ENCODE assay signal across 1 cellular context in the genomic region with DNA sequence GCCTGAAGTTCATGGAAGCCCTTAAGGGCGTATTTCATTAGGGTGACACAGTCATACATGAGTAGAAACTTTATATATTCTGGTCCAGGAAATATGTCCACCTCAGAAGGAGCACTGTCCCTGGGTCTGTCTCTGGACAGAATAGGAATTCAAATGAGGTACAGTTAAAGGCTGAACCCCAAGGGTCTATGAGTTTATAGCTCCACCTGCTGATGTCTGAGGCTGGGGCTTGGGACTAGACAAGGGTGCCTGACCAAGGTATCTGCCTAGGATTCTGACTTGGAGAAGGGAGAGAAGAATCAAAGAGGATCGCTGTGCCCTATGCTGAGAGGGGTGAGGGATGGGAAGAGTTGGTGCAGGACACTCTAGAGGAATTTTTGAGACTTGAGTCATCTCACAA.
TF ChIP-seq lines count a peak whose summit lies in the region.

No MANE protein-coding gene starts in this region.

TF ChIP-seq in K562, 482 proteins besides CTCF, POLR2A, EP300 and RAD21:
- no peak for TF ChIP-seq SREBF1 (IDR thresholded peaks at IDR 0.05; ENCODE audit: borderline replicate concordance, low read depth, low read length)
- no peak for TF ChIP-seq ZNF57 (CRISPR knock-in tag; IDR thresholded peaks at IDR 0.05)
- TF ChIP-seq, protein P1, sequence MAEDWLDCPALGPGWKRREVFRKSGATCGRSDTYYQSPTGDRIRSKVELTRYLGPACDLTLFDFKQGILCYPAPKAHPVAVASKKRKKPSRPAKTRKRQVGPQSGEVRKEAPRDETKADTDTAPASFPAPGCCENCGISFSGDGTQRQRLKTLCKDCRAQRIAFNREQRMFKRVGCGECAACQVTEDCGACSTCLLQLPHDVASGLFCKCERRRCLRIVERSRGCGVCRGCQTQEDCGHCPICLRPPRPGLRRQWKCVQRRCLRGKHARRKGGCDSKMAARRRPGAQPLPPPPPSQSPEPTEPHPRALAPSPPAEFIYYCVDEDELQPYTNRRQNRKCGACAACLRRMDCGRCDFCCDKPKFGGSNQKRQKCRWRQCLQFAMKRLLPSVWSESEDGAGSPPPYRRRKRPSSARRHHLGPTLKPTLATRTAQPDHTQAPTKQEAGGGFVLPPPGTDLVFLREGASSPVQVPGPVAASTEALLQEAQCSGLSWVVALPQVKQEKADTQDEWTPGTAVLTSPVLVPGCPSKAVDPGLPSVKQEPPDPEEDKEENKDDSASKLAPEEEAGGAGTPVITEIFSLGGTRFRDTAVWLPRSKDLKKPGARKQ (CRISPR knock-in tag; IDR thresholded peaks at IDR 0.05), result no peak
- TF ChIP-seq ZNF41 (CRISPR knock-in tag; conservative IDR thresholded peaks at IDR 0.05), result no peak
- no peak for TF ChIP-seq ZNF717 (CRISPR knock-in tag; IDR thresholded peaks at IDR 0.05)
- TF ChIP-seq SRSF7 (optimal IDR thresholded peaks at IDR 0.05; ENCODE audit: low read depth, low read length), result no peak
- no peak for TF ChIP-seq ILF3 (IDR thresholded peaks at IDR 0.05; ENCODE audit: borderline replicate concordance)
